In genomic region chr1:43448955-43449707, GRCh38 we compare ENCODE assay signal across 18 cellular contexts. TPM values are rescaled to one million over a fixed set of nuclear protein-coding genes. Genes with fewer than 3 reads are reported as not detected.
DNase-seq lines count a peak whose midpoint lies in the region; ATAC-seq, FAIRE-seq and TF ChIP-seq lines count a peak whose summit lies in the region.
"Had no signal": no experiment of that assay in that cellular context is flagged by ENCODE, and none has a peak within 500 bp of the region (broad histone marks: within the 10 kb centered on the region; RNA-seq: fewer than 3 reads in every experiment).

No MANE protein-coding gene starts in this region.

- WGBS in small intestine, 3 donors, result 84 to 91% (median 90%) methylated on average over 11 of the region's 11 CpGs

- peaks cover 49% of the 10 kb centered on the region for H3K36me3 Mint-ChIP-seq in activated naive CD4-positive, alpha-beta T cell treated with anti-CD3 and anti-CD28 coated beads, Interleukin-2, amount 10 ng/mL, durations not matched to agents 7 days and 5 days

- H3K9me3 ChIP-seq in kidney (ENCODE audit: control insufficient read depth in 1 of 2, low read length in 2 of 2) (no peaks in the 10 kb centered on the region), small intestine (ENCODE audit: control insufficient read depth, low read depth) (no peaks in the 10 kb centered on the region)
- H3K9me3 ChIP-seq: MG63 had no signal

- DNase-seq in activated naive CD4-positive, alpha-beta T cell treated with anti-CD3 and anti-CD28 coated beads, Interleukin-2, amount 10 ng/mL, durations not matched to agents 7 days and 5 days, result no peak
- no peak for DNase-seq in activated naive CD4-positive, alpha-beta T cell treated with anti-CD3 and anti-CD28 coated beads, Interleukin-2, amount 50 U/mL, for 16 hours
- DNase-seq in RWPE1 (ENCODE audit: low spot score) (no peak), kidney (no peak), small intestine (no peak), DMS79 treated with DMSO at 0.1 percent for 48 hours (lab: John Stamatoyannopoulos, UW) (no peak), iPS-NIHi11 (ENCODE audit: low spot score) (no peak)
- DNase-seq: activated B cell treated with CpG ODN at 0.5 μM for 24 hours; amygdala; effector CD8-positive, alpha-beta T cell; IMR-90; MG63; NCI-H146; PC-3 had no signal

- H3K36me3 ChIP-seq in kidney (ENCODE audit: control insufficient read depth in 1 of 2, insufficient read depth in 2 of 2, low read length in 2 of 2) (peaks cover 38 to 56% of the 10 kb centered on the region in 2 donors), small intestine (ENCODE audit: control insufficient read depth in 2 of 2, insufficient read depth in 2 of 2, low read length in 2 of 2) (peaks cover 17 to 39% of the 10 kb centered on the region in 2 donors)

- ATAC-seq in GM21786 (IDR thresholded peaks at IDR 0.05; ENCODE audit: unreplicated experiment), result no peak
- ATAC-seq: activated T-helper 17 cell treated with anti-CD3 and anti-CD28 coated beads, Interleukin-2, amount 50 U/mL, for 72 hours; PC-3 had no signal

- no peaks in the 10 kb centered on the region for H3K9me3 Mint-ChIP-seq in activated naive CD4-positive, alpha-beta T cell treated with anti-CD3 and anti-CD28 coated beads, Interleukin-2, amount 10 ng/mL, durations not matched to agents 7 days and 5 days
- H3K9me3 Mint-ChIP-seq: activated B cell treated with CpG ODN at 0.5 μM for 24 hours; activated T-helper 17 cell treated with anti-CD3 and anti-CD28 coated beads, Interleukin-2, amount 50 U/mL, for 72 hours; central memory CD8-positive, alpha-beta T cell had no signal

- H3K4me1 Mint-ChIP-seq in activated naive CD4-positive, alpha-beta T cell treated with anti-CD3 and anti-CD28 coated beads, Interleukin-2, amount 10 ng/mL, durations not matched to agents 7 days and 5 days, result peaks cover 11% of the 10 kb centered on the region

- H3K9ac ChIP-seq in kidney (ENCODE audit: low read length in 2 of 2), result no peak overlapping the region

- no peaks in the 10 kb centered on the region for H3K27me3 Mint-ChIP-seq in activated naive CD4-positive, alpha-beta T cell treated with anti-CD3 and anti-CD28 coated beads, Interleukin-2, amount 10 ng/mL, durations not matched to agents 7 days and 5 days
- H3K27me3 Mint-ChIP-seq: activated B cell treated with CpG ODN at 0.5 μM for 24 hours; activated T-helper 17 cell treated with anti-CD3 and anti-CD28 coated beads, Interleukin-2, amount 50 U/mL, for 72 hours; central memory CD8-positive, alpha-beta T cell had no signal

- intact Hi-C loops in kidney (cut with DNase I), result no loop called here

- no peak for FAIRE-seq in kidney (lab: Jason Lieb, UNC)
- no peak for FAIRE-seq in small intestine (lab: Jason Lieb, UNC)

- TF ChIP-seq CTCF in RWPE1 (conservative IDR thresholded peaks at IDR 0.05; ENCODE audit: low read depth) (no peak), kidney (IDR thresholded peaks at IDR 0.05; ENCODE audit: borderline replicate concordance, extremely low read depth, insufficient read depth) (no peak)

- H3K27me3 ChIP-seq in small intestine (ENCODE audit: control insufficient read depth in 2 of 2, insufficient read depth in 2 of 2, low read length in 2 of 2), result no peaks in the 10 kb centered on the region
- H3K27me3 ChIP-seq: MG63 had no signal

- POLR2A ChIA-PET in RWPE1 (lab: Yijun Ruan, JAX; ENCODE audit: low non-redundant PET), result no interaction called here

- peak overlapping the region in 1 of 2 donors; percentile 14 for H3K4me3 ChIP-seq in kidney (ENCODE audit: low read length in 2 of 2)
- H3K4me3 ChIP-seq in small intestine (ENCODE audit: low read depth in 1 of 2, low read length in 2 of 2), result no peak overlapping the region
- H3K4me3 ChIP-seq: MG63 had no signal

- peak overlapping the region; percentile 0 for H3K27ac Mint-ChIP-seq in activated naive CD4-positive, alpha-beta T cell treated with anti-CD3 and anti-CD28 coated beads, Interleukin-2, amount 10 ng/mL, durations not matched to agents 7 days and 5 days
- H3K27ac Mint-ChIP-seq: activated B cell treated with CpG ODN at 0.5 μM for 24 hours; activated T-helper 17 cell treated with anti-CD3 and anti-CD28 coated beads, Interleukin-2, amount 50 U/mL, for 72 hours had no signal

- peaks cover 12 to 13% of the 10 kb centered on the region in 2 donors for H3K4me1 ChIP-seq in kidney (ENCODE audit: control insufficient read depth in 1 of 2, insufficient read depth in 1 of 2, low read depth in 1 of 2, low read length in 2 of 2)
- peaks cover 0 to 5% of the 10 kb centered on the region in 2 donors for H3K4me1 ChIP-seq in small intestine (ENCODE audit: control insufficient read depth in 2 of 2, insufficient read depth in 1 of 2, low read depth in 1 of 2, low read length in 1 of 2)

- CTCF ChIA-PET in activated naive CD4-positive, alpha-beta T cell treated with anti-CD3 and anti-CD28 coated beads, Interleukin-2, amount 10 ng/mL, durations not matched to agents 7 days and 5 days (lab: Charles Lee), result interaction anchor here (0.5 kb wide), 1 partner anchor 76 kb away, joined by 4 read pairs; no protein-coding TSS in a partner anchor
- CTCF ChIA-PET in RWPE1 (lab: Yijun Ruan, JAX), result interaction anchor here (0.6 to 0.9 kb wide), 2 partner anchors 10 to 112 kb away, joined by 3 to 4 read pairs; no protein-coding TSS in a partner anchor

- H3K27ac ChIP-seq in RWPE1 (peak overlapping the region; percentile 98), kidney (ENCODE audit: low read depth in 2 of 2, low read length in 2 of 2) (peak overlapping the region; percentile 66 to 86), small intestine (ENCODE audit: low read depth in 1 of 2, low read length in 1 of 2) (peak overlapping the region; percentile 22 to 77)

- H3K4me3 Mint-ChIP-seq in activated naive CD4-positive, alpha-beta T cell treated with anti-CD3 and anti-CD28 coated beads, Interleukin-2, amount 10 ng/mL, durations not matched to agents 7 days and 5 days, result no peak overlapping the region
- H3K4me3 Mint-ChIP-seq: activated B cell treated with CpG ODN at 0.5 μM for 24 hours; activated T-helper 17 cell treated with anti-CD3 and anti-CD28 coated beads, Interleukin-2, amount 50 U/mL, for 72 hours; CD14-positive monocyte; central memory CD8-positive, alpha-beta T cell had no signal

RNA-seq across cellular contexts. Expression of gene HYI, which starts 4.6 kb away (rescaled TPM):
- 50.5 TPM for total RNA-seq in kidney
- 91.2 TPM for polyA plus RNA-seq in kidney (ENCODE audit: insufficient read depth, low read depth, low replicate concordance)
- polyA plus RNA-seq in small intestine, result 100 to 1,000 TPM in 2 of 3 donors, 10 to 100 TPM in 1; 42.6 to 234 (median 212) TPM

RNA-seq across cellular contexts. Expression of gene SZT2, which starts 59.4 kb away (rescaled TPM):
- total RNA-seq in kidney, result 66.8 TPM
- polyA plus RNA-seq in kidney (ENCODE audit: insufficient read depth, low read depth, low replicate concordance), result 10.4 TPM
- 10 to 100 TPM in 2 of 3 donors, 1 to 10 TPM in 1; 8.9 to 21.5 (median 16.5) TPM for polyA plus RNA-seq in small intestine

RNA-seq across cellular contexts. Expression of gene MED8, which starts 59.5 kb away (rescaled TPM):
- 36.5 TPM for total RNA-seq in kidney
- polyA plus RNA-seq in kidney (ENCODE audit: insufficient read depth, low read depth, low replicate concordance) (44.3 TPM), small intestine (10 to 100 TPM; 36.6 to 40.3 (median 38.9) TPM)
